29 cellular contexts compared by ENCODE assay signal in the genomic region with DNA sequence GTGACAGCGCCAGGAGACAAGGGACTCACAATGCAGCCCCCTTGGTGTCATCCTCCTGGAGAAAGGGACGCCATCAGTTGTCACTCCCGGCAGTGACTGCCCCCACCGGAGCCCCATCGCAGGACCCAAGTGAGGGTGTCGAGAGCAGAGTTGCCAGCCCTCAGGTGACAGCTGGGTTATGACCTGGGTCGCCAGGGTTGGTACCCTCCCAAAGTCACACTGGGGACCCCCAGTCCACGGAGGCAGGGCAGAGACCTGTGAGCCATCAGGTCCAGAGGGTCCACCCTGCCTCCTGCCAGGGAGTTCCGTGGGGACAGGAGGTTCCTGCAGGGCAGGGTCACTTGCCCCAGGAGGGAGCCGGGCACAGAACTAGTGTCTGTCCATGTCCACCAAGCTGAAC.
DNase-seq lines count a peak whose midpoint lies in the region; ATAC-seq, FAIRE-seq and TF ChIP-seq lines count a peak whose summit lies in the region.
"Had no signal": no experiment of that assay in that cellular context is flagged by ENCODE, and none has a peak within 500 bp of the region (broad histone marks: within the 10 kb centered on the region; RNA-seq: fewer than 3 reads in every experiment).

No MANE protein-coding gene starts in this region.

- POLR2A ChIA-PET in SK-N-SH (lab: Yijun Ruan, JAX) = no interaction called here

- no peak for TF ChIP-seq RAD21 in SK-N-SH (IDR thresholded peaks at IDR 0.05; ENCODE audit: low read length)

- H3K9me3 ChIP-seq in SK-N-SH (no peaks in the 10 kb centered on the region), astrocyte (ENCODE audit: insufficient read depth, low read depth, low read length) (no peaks in the 10 kb centered on the region), lower lobe of right lung (no peaks in the 10 kb centered on the region), upper lobe of left lung (no peaks in the 10 kb centered on the region)
- H3K9me3 ChIP-seq: left ventricle myocardium inferior, neutrophil, psoas muscle had no signal

- H3K79me2 ChIP-seq in SK-N-SH (ENCODE audit: insufficient read depth) = no peaks in the 10 kb centered on the region
- H3K79me2 ChIP-seq in astrocyte (ENCODE audit: insufficient read depth, low read length) = no peaks in the 10 kb centered on the region

- H4K20me1 ChIP-seq in SK-N-SH (ENCODE audit: insufficient read depth) (no peaks in the 10 kb centered on the region), astrocyte (ENCODE audit: insufficient read depth, low read length) (no peaks in the 10 kb centered on the region)

- CTCF ChIA-PET in SK-N-SH (lab: Yijun Ruan, JAX) = no interaction called here

- no peak overlapping the region for H3K4me3 Mint-ChIP-seq in astrocyte (ENCODE audit: unreplicated experiment)
- H3K4me3 Mint-ChIP-seq: activated naive CD8-positive, alpha-beta T cell treated with anti-CD3 and anti-CD28 coated beads for 36 hours; CD4-positive, CD25-positive, alpha-beta regulatory T cell; effector memory CD8-positive, alpha-beta T cell had no signal

- TF ChIP-seq EP300 in SK-N-SH (IDR thresholded peaks at IDR 0.05; ENCODE audit: borderline replicate concordance in 1 of 2, low read depth in 1 of 2, low read length in 1 of 2) = no peak
- no peak for TF ChIP-seq EP300 in upper lobe of left lung (IDR thresholded peaks at IDR 0.05)

- no peaks in the 10 kb centered on the region for H3K9me2 ChIP-seq in SK-N-SH

- FAIRE-seq in astrocyte (lab: Jason Lieb, UNC) = no peak
- FAIRE-seq: colon, D721Med, H1, islet of Langerhans had no signal

- no peaks in the 10 kb centered on the region for H3K27me3 ChIP-seq in SK-N-SH (ENCODE audit: insufficient read depth)
- no peaks in the 10 kb centered on the region for H3K27me3 ChIP-seq in astrocyte (ENCODE audit: insufficient read depth, low read length)
- no peaks in the 10 kb centered on the region for H3K27me3 ChIP-seq in lower lobe of right lung (ENCODE audit: low read depth)
- H3K27me3 ChIP-seq in upper lobe of left lung = no peaks in the 10 kb centered on the region

- peaks cover 11% of the 10 kb centered on the region for H3F3A ChIP-seq in SK-N-SH (replicated peaks; ENCODE audit: insufficient read depth)

- intact Hi-C loops in lower lobe of right lung (cut with DNase I) = no loop called here

- no peak overlapping the region for H2AFZ ChIP-seq in SK-N-SH (ENCODE audit: low read depth)
- peak overlapping the region; percentile 22 for H2AFZ ChIP-seq in astrocyte (ENCODE audit: low read depth, low read length)

- peaks cover 35% of the 10 kb centered on the region for H3K27me3 Mint-ChIP-seq in astrocyte (ENCODE audit: low read depth, unreplicated experiment)

- H3K4me3 ChIP-seq in SK-N-SH (ENCODE audit: low read depth in 2 of 2, low read length in 1 of 2) = no peak overlapping the region
- H3K4me3 ChIP-seq in astrocyte (ENCODE audit: insufficient read depth, low read depth, low read length) = no peak overlapping the region
- H3K4me3 ChIP-seq in lower lobe of right lung = no peak overlapping the region
- no peak overlapping the region for H3K4me3 ChIP-seq in upper lobe of left lung
- H3K4me3 ChIP-seq: left ventricle myocardium inferior, psoas muscle had no signal

- H3K27ac ChIP-seq in SK-N-SH (ENCODE audit: low read depth in 2 of 2, low read length in 1 of 2) (no peak overlapping the region), astrocyte (ENCODE audit: low read depth, low read length) (peak overlapping the region; percentile 64), lower lobe of right lung (no peak overlapping the region), upper lobe of left lung (no peak overlapping the region)
- H3K27ac ChIP-seq: 22Rv1, left ventricle myocardium inferior, neutrophil, psoas muscle had no signal

- peaks cover 4% of the 10 kb centered on the region for H3K36me3 Mint-ChIP-seq in astrocyte (ENCODE audit: low read depth, unreplicated experiment)
- H3K36me3 Mint-ChIP-seq: activated naive CD8-positive, alpha-beta T cell treated with anti-CD3 and anti-CD28 coated beads for 36 hours; CD4-positive, CD25-positive, alpha-beta regulatory T cell had no signal

- H3K27ac Mint-ChIP-seq in astrocyte (ENCODE audit: unreplicated experiment) = no peak overlapping the region
- H3K27ac Mint-ChIP-seq: activated naive CD8-positive, alpha-beta T cell treated with anti-CD3 and anti-CD28 coated beads for 36 hours; effector memory CD8-positive, alpha-beta T cell had no signal

- peaks cover 1% of the 10 kb centered on the region for H3K9me3 Mint-ChIP-seq in astrocyte (ENCODE audit: unreplicated experiment)
- H3K9me3 Mint-ChIP-seq: activated naive CD8-positive, alpha-beta T cell treated with anti-CD3 and anti-CD28 coated beads for 36 hours; effector memory CD8-positive, alpha-beta T cell had no signal

- TF ChIP-seq POLR2A in upper lobe of left lung (IDR thresholded peaks at IDR 0.05) = no peak

- no peak for DNase-seq in SK-N-SH
- DNase-seq in astrocyte (ENCODE audit: low read depth) = no peak
- peak; percentile 32 for DNase-seq in lower lobe of right lung
- peak; percentile 12 to 62 for DNase-seq in upper lobe of left lung
- DNase-seq in NCI-H2029 (lab: John Stamatoyannopoulos, UW) = no peak
- no peak for DNase-seq in germinal center (ENCODE audit: low spot score)
- DNase-seq in SW 1271 (lab: John Stamatoyannopoulos, UW) = no peak
- DNase-seq: activated naive CD8-positive, alpha-beta T cell treated with anti-CD3 and anti-CD28 coated beads for 36 hours; anterior cingulate cortex; CD4-positive, CD25-positive, alpha-beta regulatory T cell; effector memory CD8-positive, alpha-beta T cell; erythroblast; KG1; left ventricle myocardium inferior; MM.1S; NCI-H1105 treated with DMSO at 0.1 percent for 48 hours; NCI-H1930; NCI-H524 treated with DMSO at 0.1 percent for 48 hours; NK-92 treated with Interleukin-12 subunit alpha and Interleukin-12 subunit beta, amount 100 ng/mL, for 24 hours; psoas muscle; Right ventricle myocardium superior; stimulated activated CD4-positive, alpha-beta T cell treated with anti-CD3 and anti-CD28 coated beads, Interleukin-4, amount 100 ng/mL, for 4 hours had no signal

- WGBS in SK-N-SH (ENCODE audit: low lambda C conversion rate) = 80% methylated on average over 6 of the region's 10 CpGs
- 93 to 100% methylated on average over 1 to 10 of the region's 10 CpGs for WGBS in upper lobe of left lung, 2 donors

- H3K4me1 ChIP-seq in SK-N-SH (ENCODE audit: control insufficient read depth in 1 of 2, insufficient read depth in 2 of 2, low read depth in 1 of 2, low read length in 1 of 2) = peaks cover 9 to 11% of the 10 kb centered on the region in 2 experiments; a peak in 3 of 4 replicates
- H3K4me1 ChIP-seq in astrocyte (ENCODE audit: insufficient read depth, low read length) = peaks cover 28% of the 10 kb centered on the region
- H3K4me1 ChIP-seq in lower lobe of right lung = no peaks in the 10 kb centered on the region
- no peaks in the 10 kb centered on the region for H3K4me1 ChIP-seq in upper lobe of left lung
- H3K4me1 ChIP-seq: left ventricle myocardium inferior, psoas muscle had no signal

- ATAC-seq in SK-N-SH treated with all-trans-retinoic acid at 6 μM for 48 hours (no peak), lower lobe of right lung (no peak), upper lobe of left lung (ENCODE audit: low FRiP score in 2 of 2) (no peak)
- ATAC-seq: effector memory CD8-positive, alpha-beta T cell; psoas muscle had no signal

- H3K9ac ChIP-seq in SK-N-SH (no peak overlapping the region), astrocyte (ENCODE audit: low read length) (peak overlapping the region; percentile 60)

- H3K4me2 ChIP-seq in SK-N-SH (peak overlapping the region; percentile 47; the same call in 1 of the 2 replicates), astrocyte (ENCODE audit: low read length) (peak overlapping the region; percentile 60)

- H3K4me1 Mint-ChIP-seq in astrocyte (ENCODE audit: low read depth, unreplicated experiment) = peaks cover 2% of the 10 kb centered on the region
- H3K4me1 Mint-ChIP-seq: activated naive CD8-positive, alpha-beta T cell treated with anti-CD3 and anti-CD28 coated beads for 36 hours had no signal

- no peaks in the 10 kb centered on the region for H3K36me3 ChIP-seq in SK-N-SH (replicated peaks in 1 of 2; ENCODE audit: control insufficient read depth in 1 of 2, insufficient read depth in 2 of 2, low read length in 1 of 2)
- H3K36me3 ChIP-seq in astrocyte (ENCODE audit: insufficient read depth, low read length) = no peaks in the 10 kb centered on the region
- H3K36me3 ChIP-seq in lower lobe of right lung = no peaks in the 10 kb centered on the region
- no peaks in the 10 kb centered on the region for H3K36me3 ChIP-seq in upper lobe of left lung
- H3K36me3 ChIP-seq: left ventricle myocardium inferior, neutrophil had no signal

- TF ChIP-seq CTCF in SK-N-SH (IDR thresholded peaks at IDR 0.05) (no peak), astrocyte (IDR thresholded peaks at IDR 0.05; ENCODE audit: insufficient read depth, low read depth, low read length) (no peak), lower lobe of right lung (IDR thresholded peaks at IDR 0.05) (no peak), upper lobe of left lung (IDR thresholded peaks at IDR 0.05) (no peak)

TF ChIP-seq in SK-N-SH, 30 proteins besides CTCF, POLR2A, EP300 and RAD21:
- TF ChIP-seq GATA2 (CRISPR knock-in tag; IDR thresholded peaks at IDR 0.05) (no peak), RFX5 (IDR thresholded peaks at IDR 0.05; ENCODE audit: low read length) (no peak), GABPA (IDR thresholded peaks at IDR 0.05; ENCODE audit: low read depth) (no peak)
- TF ChIP-seq, protein P1, sequence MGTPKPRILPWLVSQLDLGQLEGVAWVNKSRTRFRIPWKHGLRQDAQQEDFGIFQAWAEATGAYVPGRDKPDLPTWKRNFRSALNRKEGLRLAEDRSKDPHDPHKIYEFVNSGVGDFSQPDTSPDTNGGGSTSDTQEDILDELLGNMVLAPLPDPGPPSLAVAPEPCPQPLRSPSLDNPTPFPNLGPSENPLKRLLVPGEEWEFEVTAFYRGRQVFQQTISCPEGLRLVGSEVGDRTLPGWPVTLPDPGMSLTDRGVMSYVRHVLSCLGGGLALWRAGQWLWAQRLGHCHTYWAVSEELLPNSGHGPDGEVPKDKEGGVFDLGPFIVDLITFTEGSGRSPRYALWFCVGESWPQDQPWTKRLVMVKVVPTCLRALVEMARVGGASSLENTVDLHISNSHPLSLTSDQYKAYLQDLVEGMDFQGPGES (IDR thresholded peaks at IDR 0.05; ENCODE audit: low read depth, low read length) = no peak

Comparison
In these comparisons a context has a peak if more than half of its experiments do, and no peak if none do; other contexts are left out.
1. DNase-seq: peak in lower lobe of right lung (single experiment) and upper lobe of left lung (2 of 2); none in SK-N-SH (single experiment), astrocyte (single experiment), NCI-H2029 (single experiment), germinal center (single experiment) and SW 1271 (0 of 2).